Comparison of ENCODE assay signal across 19 cellular contexts in the genomic region with DNA sequence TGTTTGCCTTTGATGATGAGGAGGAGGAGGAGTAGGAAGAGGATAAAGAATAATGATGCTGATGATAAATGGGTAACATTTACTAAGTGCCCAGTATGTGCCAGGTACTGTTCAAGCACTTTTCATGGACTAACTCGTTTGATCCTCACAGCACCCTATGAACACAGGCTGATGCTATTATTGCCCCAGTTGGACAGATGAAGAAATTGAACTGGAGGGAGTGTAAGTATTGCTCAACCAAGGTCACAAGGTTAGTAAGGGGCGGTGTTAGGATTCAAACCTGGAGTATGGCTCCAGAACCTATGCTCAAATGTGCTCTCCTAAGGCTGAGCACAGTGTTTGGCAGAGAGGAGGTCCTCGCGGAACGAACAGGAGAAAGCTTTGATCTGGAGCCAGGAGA.
"Had no signal": no experiment of that assay in that cellular context is flagged by ENCODE, and none has a peak within 500 bp of the region (broad histone marks: within the 10 kb centered on the region; RNA-seq: fewer than 3 reads in every experiment).

No MANE protein-coding gene starts in this region.

- ATAC-seq: naive thymus-derived CD4-positive, alpha-beta T cell had no signal

- H3K27me3 ChIP-seq: heart right ventricle, spleen had no signal

- H3K4me3 ChIP-seq: cardiac muscle cell, heart right ventricle, spleen, thoracic aorta had no signal

- H3K9me3 ChIP-seq: heart right ventricle, spleen, thoracic aorta had no signal

- H3K4me1 ChIP-seq: heart right ventricle, spleen had no signal

- H3K27ac ChIP-seq: cardiac muscle cell, epithelial cell of prostate, heart right ventricle, spleen, thoracic aorta had no signal

- DNase-seq: activated CD4-positive, alpha-beta memory T cell treated with anti-CD3 and anti-CD28 coated beads for 36 hours; activated CD4-positive, alpha-beta T cell treated with anti-CD3 and anti-CD28 coated beads for 4 hours; activated CD4-positive, CD25-positive, alpha-beta regulatory T cell; activated naive CD4-positive, alpha-beta T cell treated with Interleukin-2 at 50 U/mL for 16 hours; activated naive CD8-positive, alpha-beta T cell treated with anti-CD3 and anti-CD28 coated beads for 36 hours; activated T-cell treated with anti-CD3 and anti-CD28 coated beads, Interleukin-2, amount 50 U/mL, for 48 hours; heart right ventricle; islet precursor cell; left cardiac atrium; naive thymus-derived CD4-positive, alpha-beta T cell; occipital lobe; posterior cingulate gyrus; spleen; stimulated activated CD4-positive, alpha-beta T cell treated with anti-CD3 and anti-CD28 coated beads, Interleukin-4, amount 100 ng/mL, for 1 hour; stimulated activated naive CD4-positive, alpha-beta T cell treated with Interleukin-2 at 50 U/mL for 16 hours; T1000 had no signal

- H3K36me3 ChIP-seq: cardiac muscle cell, heart right ventricle, spleen, thoracic aorta had no signal
